Comparison of ENCODE assay signal across 9 cellular contexts in the genomic region with DNA sequence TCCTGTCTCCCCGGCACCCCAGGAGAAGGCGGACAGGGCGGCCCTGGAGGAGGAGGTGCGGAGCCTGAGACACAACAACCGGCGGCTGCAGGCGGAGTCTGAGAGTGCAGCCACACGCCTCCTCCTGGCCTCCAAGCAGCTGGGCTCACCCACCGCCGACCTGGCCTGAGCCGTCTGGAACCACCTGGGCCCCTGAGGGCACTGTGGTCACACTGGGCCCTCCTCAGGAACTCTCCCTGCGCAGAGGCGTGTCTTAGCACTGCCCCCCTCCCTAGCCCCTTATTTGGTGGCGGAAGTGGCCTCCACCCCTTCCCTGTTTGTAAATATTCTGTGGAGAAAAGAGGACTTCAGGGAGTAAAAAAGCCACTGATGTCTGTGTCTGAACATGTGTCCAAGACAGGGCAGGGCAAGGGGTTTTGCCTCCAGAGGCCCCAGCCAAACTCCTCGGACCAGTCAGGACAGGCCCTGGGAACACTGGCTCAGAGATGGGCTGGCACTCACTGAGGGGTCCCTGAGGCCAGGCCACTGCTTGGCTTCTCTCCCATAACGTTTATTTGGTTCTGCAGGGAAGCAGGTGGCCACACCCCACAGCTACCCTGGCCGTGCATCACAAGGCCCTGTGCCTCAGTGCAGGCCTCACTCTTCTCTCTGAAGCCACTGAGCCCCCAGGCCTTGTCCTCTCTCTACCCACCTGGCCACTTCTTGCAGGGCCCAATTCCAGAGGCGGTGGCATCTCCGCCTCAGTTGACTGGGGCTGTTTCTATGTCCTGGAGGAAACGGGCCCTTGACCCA. TPM values are rescaled to one million over a fixed set of nuclear protein-coding genes. Genes with fewer than 3 reads are reported as not detected.
DNase-seq lines count a peak whose midpoint lies in the region; ATAC-seq, FAIRE-seq and TF ChIP-seq lines count a peak whose summit lies in the region.
"Had no signal": no experiment of that assay in that cellular context is flagged by ENCODE, and none has a peak within 500 bp of the region (broad histone marks: within the 10 kb centered on the region; RNA-seq: fewer than 3 reads in every experiment).

No MANE protein-coding gene starts in this region.

- H3K9me3 Mint-ChIP-seq in naive thymus-derived CD8-positive, alpha-beta T cell: no peaks in the 10 kb centered on the region

- FAIRE-seq in bronchial epithelial cell (lab: Jason Lieb, UNC): no peak

- peaks cover 0 to 2% (median 0%) of the 10 kb centered on the region in 5 donors for H3K27me3 Mint-ChIP-seq in naive thymus-derived CD8-positive, alpha-beta T cell

- peaks cover 16% of the 10 kb centered on the region for H3K4me1 ChIP-seq in right cardiac atrium (ENCODE audit: control insufficient read depth, insufficient read depth, low read length)

- no peaks in the 10 kb centered on the region for H3K27me3 ChIP-seq in right cardiac atrium (ENCODE audit: control insufficient read depth, insufficient read depth)
- H3K27me3 ChIP-seq in bronchial epithelial cell (ENCODE audit: control insufficient read depth, insufficient read depth, low read length): no peaks in the 10 kb centered on the region

- H3K4me1 Mint-ChIP-seq in naive thymus-derived CD8-positive, alpha-beta T cell: peaks cover 31 to 50% (median 44%) of the 10 kb centered on the region in 4 donors

- H3K27ac ChIP-seq in right cardiac atrium (ENCODE audit: low read length): no peak overlapping the region

- POLR2A ChIA-PET in naive thymus-derived CD8-positive, alpha-beta T cell (lab: Charles Lee): interaction anchor here (3.5 to 34.7 kb wide), 3 partner anchors 12 to 153 kb away, joined by 17 to 1068 read pairs (median 130); partner anchors contain the start of genes MALAT1, MAP3K11, PCNX3 and RELA

- H3K4me3 ChIP-seq in right cardiac atrium (ENCODE audit: low read length) (no peak overlapping the region), bronchial epithelial cell (ENCODE audit: low read depth, low read length) (no peak overlapping the region)

- intact Hi-C loops in right cardiac atrium (cut with DNase I) (no loop called here), left ventricle myocardium superior (cut with micrococcal nuclease) (no loop called here)

- TF ChIP-seq POLR2A in GM18505 (IDR thresholded peaks at IDR 0.05; ENCODE audit: borderline replicate concordance, extremely low read depth, insufficient read depth, insufficient read length): no peak

- ATAC-seq in right cardiac atrium (no peak), left ventricle myocardium superior (no peak), GM18505 (IDR thresholded peaks at IDR 0.05; ENCODE audit: unreplicated experiment) (no peak)
- no peak for ATAC-seq in naive thymus-derived CD8-positive, alpha-beta T cell

- TF ChIP-seq CTCF in bronchial epithelial cell (IDR thresholded peaks at IDR 0.05; ENCODE audit: insufficient read depth, low read length, severe bottlenecking): no peak

- H3K4me3 Mint-ChIP-seq in naive thymus-derived CD8-positive, alpha-beta T cell: peak overlapping the region in 3 of 10 donors; percentile 24 to 95 (median 73)

- H3K36me3 Mint-ChIP-seq in naive thymus-derived CD8-positive, alpha-beta T cell: peaks cover 0 to 61% (median 15%) of the 10 kb centered on the region in 3 donors

- DNase-seq in right cardiac atrium (peak; percentile 17 to 67 (median 65)), left ventricle myocardium superior (no peak), bronchial epithelial cell (ENCODE audit: low read depth) (peak; percentile 65), ureter (ENCODE audit: low spot score) (peak; percentile 62), NCI-H2081 treated with DMSO at 0.1 percent for 48 hours (lab: John Stamatoyannopoulos, UW) (no peak), NCI-H1436 (lab: John Stamatoyannopoulos, UW) (no peak)
- peak in 1 of 10 donors; percentile 59 for DNase-seq in naive thymus-derived CD8-positive, alpha-beta T cell

- H3K27ac Mint-ChIP-seq in naive thymus-derived CD8-positive, alpha-beta T cell: peak overlapping the region; percentile 84 to 99 (median 96)

- peaks cover 3% of the 10 kb centered on the region for H3K36me3 ChIP-seq in bronchial epithelial cell (ENCODE audit: control insufficient read depth, insufficient read depth, low read length)

- H3K9me3 ChIP-seq in right cardiac atrium (ENCODE audit: control insufficient read depth, low read length): no peaks in the 10 kb centered on the region

- 80% methylated on average over 20 of the region's 20 CpGs for WGBS in right cardiac atrium

RNA-seq across cellular contexts. Expression of gene RELA, which starts 12.0 kb away (rescaled TPM):
- total RNA-seq in right cardiac atrium (10 to 100 TPM; 40.1 to 54.6 (median 40.9) TPM), left ventricle myocardium superior (40.1 TPM), bronchial epithelial cell (9.5 and 15.2 TPM in 2 replicates), ureter (97.9 TPM)
- 30.6 TPM for polyA plus RNA-seq in right cardiac atrium
- 100 to 1,000 TPM; 175 to 184 TPM for total RNA-seq in naive thymus-derived CD8-positive, alpha-beta T cell
- polyA plus RNA-seq in naive thymus-derived CD8-positive, alpha-beta T cell: 10 to 100 TPM; 38.4 to 69.8 (median 56.6) TPM

RNA-seq across cellular contexts. Expression of gene SIPA1, which starts 12.8 kb away (rescaled TPM):
- total RNA-seq in right cardiac atrium: 10 to 100 TPM; 22.4 to 27.4 (median 26.2) TPM
- polyA plus RNA-seq in right cardiac atrium: 19.3 TPM
- total RNA-seq in left ventricle myocardium superior: 32.0 TPM
- 11.1 and 15.1 TPM in 2 replicates for total RNA-seq in bronchial epithelial cell
- 100 to 1,000 TPM; 155 to 157 TPM for total RNA-seq in naive thymus-derived CD8-positive, alpha-beta T cell
- polyA plus RNA-seq in naive thymus-derived CD8-positive, alpha-beta T cell: 100 to 1,000 TPM; 118 to 238 (median 140) TPM
- 40.3 TPM for total RNA-seq in ureter

RNA-seq across cellular contexts. Expression of gene PCNX3, which starts 35.2 kb away (rescaled TPM):
- total RNA-seq in right cardiac atrium (10 to 100 TPM; 13.4 to 17.2 (median 14.8) TPM), left ventricle myocardium superior (11.8 TPM), bronchial epithelial cell (5.3 and 10.2 TPM in 2 replicates), ureter (57.6 TPM)
- polyA plus RNA-seq in right cardiac atrium: 10.2 TPM
- 10 to 100 TPM; 57.4 to 64.2 TPM for total RNA-seq in naive thymus-derived CD8-positive, alpha-beta T cell
- 1 to 10 TPM in 2 of 3 donors, under 1 TPM in 1; 0.96 to 6.5 (median 2.2) TPM for polyA plus RNA-seq in naive thymus-derived CD8-positive, alpha-beta T cell

RNA-seq across cellular contexts. Expression of gene MAP3K11, which starts 36.7 kb away (rescaled TPM):
- total RNA-seq in right cardiac atrium: 10 to 100 TPM; 35.0 to 41.2 (median 38.1) TPM
- 30.8 TPM for polyA plus RNA-seq in right cardiac atrium
- total RNA-seq in left ventricle myocardium superior: 39.0 TPM
- 11.1 and 18.6 TPM in 2 replicates for total RNA-seq in bronchial epithelial cell
- 10 to 100 TPM; 61.6 to 66.3 TPM for total RNA-seq in naive thymus-derived CD8-positive, alpha-beta T cell
- 10 to 100 TPM in 2 of 3 donors, 1 to 10 TPM in 1; 8.7 to 20.5 (median 12.7) TPM for polyA plus RNA-seq in naive thymus-derived CD8-positive, alpha-beta T cell
- total RNA-seq in ureter: 57.3 TPM

RNA-seq across cellular contexts. Expression of gene KCNK7, which starts 55.1 kb away (rescaled TPM):
- total RNA-seq in right cardiac atrium (under 1 TPM; 0.28 to 0.88 (median 0.55) TPM), left ventricle myocardium superior (0.94 TPM), bronchial epithelial cell (0.79 and 4.1 TPM in 2 replicates), ureter (0.83 TPM)
- polyA plus RNA-seq in right cardiac atrium: 0.18 TPM
- 1 to 10 TPM; 2.4 to 5.0 TPM for total RNA-seq in naive thymus-derived CD8-positive, alpha-beta T cell
- under 1 TPM in 1 of 3 donors, not detected in 2; 0.34 TPM for polyA plus RNA-seq in naive thymus-derived CD8-positive, alpha-beta T cell
- total RNA-seq: RPMI7951 had no signal

Comparison
In these comparisons a context has a peak if more than half of its experiments do, and no peak if none do; other contexts are left out.
1. DNase-seq: peak in right cardiac atrium (3 of 3), bronchial epithelial cell (single experiment) and ureter (single experiment); none in left ventricle myocardium superior (single experiment), NCI-H2081 treated with DMSO at 0.1 percent for 48 hours (single experiment) and NCI-H1436 (single experiment).